Comparison of ENCODE assay signal across 23 cellular contexts in genomic region chr1:243716901-243717300, GRCh38.
A peak's percentile ranks its signal among the peaks of the same experiment; 100 is the strongest.
DNase-seq lines count a peak whose midpoint lies in the region; ATAC-seq and TF ChIP-seq lines count a peak whose summit lies in the region.
"Had no signal": no experiment of that assay in that cellular context is flagged by ENCODE, and none has a peak within 500 bp of the region (broad histone marks: within the 10 kb centered on the region; RNA-seq: fewer than 3 reads in every experiment).

No MANE protein-coding gene starts in this region.

- H3K36me3 Mint-ChIP-seq in HFFc6 (ENCODE audit: low read depth) (peaks cover 10% of the 10 kb centered on the region), WTC11 (no peaks in the 10 kb centered on the region), glutamatergic neuron (ENCODE audit: unreplicated experiment) (no peaks in the 10 kb centered on the region)

- intact Hi-C loops in left ventricle myocardium inferior (cut with micrococcal nuclease), result no loop called here

- POLR2A ChIA-PET in WTC11 (lab: Charles Lee), result no interaction called here

- H3K9me3 ChIP-seq in left ventricle myocardium inferior (replicated peaks), result no peaks in the 10 kb centered on the region
- H3K9me3 ChIP-seq: colonic mucosa, stomach, tibial nerve had no signal

- TF ChIP-seq CTCF in HFFc6 (IDR thresholded peaks at IDR 0.05) (no peak), WTC11 (IDR thresholded peaks at IDR 0.05) (no peak), glutamatergic neuron (IDR thresholded peaks at IDR 0.05; ENCODE audit: partially characterized antibody, unreplicated experiment) (no peak), left ventricle myocardium inferior (IDR thresholded peaks at IDR 0.05; ENCODE audit: borderline replicate concordance) (no peak)

- peak; percentile 53 for DNase-seq in EL
- no peak for DNase-seq in HFFc6
- DNase-seq in WTC11 (ENCODE audit: low spot score), result no peak
- DNase-seq in glutamatergic neuron, result no peak
- DNase-seq in left ventricle myocardium inferior, result no peak
- DNase-seq in mesenteric fat pad (ENCODE audit: low spot score), result no peak
- DNase-seq in superior temporal gyrus (ENCODE audit: extremely low spot score), result no peak
- DNase-seq: ACHN; activated CD4-positive, alpha-beta T cell treated with anti-CD3 and anti-CD28 coated beads, Interleukin-2, amount 50 U/mL, for 4 hours; colonic mucosa; COR-L47; effector memory CD4-positive, alpha-beta T cell; kidney; NCI-H1092; NCI-H2029; NCI-H748 treated with DMSO at 0.1 percent for 48 hours; stomach had no signal

- no peaks in the 10 kb centered on the region for H3K36me3 ChIP-seq in left ventricle myocardium inferior
- H3K36me3 ChIP-seq: colonic mucosa, stomach, tibial nerve had no signal

- H3K27ac ChIP-seq in left ventricle myocardium inferior (replicated peaks), result no peak overlapping the region
- H3K27ac ChIP-seq: colonic mucosa, stomach, tibial nerve had no signal

- H3K4me3 ChIP-seq in left ventricle myocardium inferior, result no peak overlapping the region
- H3K4me3 ChIP-seq: colonic mucosa, lung, stomach, tibial nerve had no signal

- ATAC-seq in WTC11 (peak; percentile 67), GM18861 (IDR thresholded peaks at IDR 0.05; ENCODE audit: unreplicated experiment) (no peak)
- ATAC-seq: activated naive CD4-positive, alpha-beta T cell treated with anti-CD3 and anti-CD28 coated beads, Interleukin-2, amount 50 U/mL, for 72 hours; HepG2 had no signal

- H3K27me3 Mint-ChIP-seq in HFFc6 (ENCODE audit: insufficient read depth) (no peaks in the 10 kb centered on the region), WTC11 (ENCODE audit: low read depth) (no peaks in the 10 kb centered on the region), glutamatergic neuron (ENCODE audit: unreplicated experiment) (peaks cover 14% of the 10 kb centered on the region)

- peaks cover 95% of the 10 kb centered on the region for H3K4me1 Mint-ChIP-seq in HFFc6 (ENCODE audit: low read depth)
- peaks cover 61% of the 10 kb centered on the region for H3K4me1 Mint-ChIP-seq in WTC11
- peaks cover 57% of the 10 kb centered on the region for H3K4me1 Mint-ChIP-seq in glutamatergic neuron (ENCODE audit: low read depth, unreplicated experiment)

- CTCF ChIA-PET in WTC11 (lab: Charles Lee), result no interaction called here

- H3K9me3 Mint-ChIP-seq in HFFc6 (no peaks in the 10 kb centered on the region), WTC11 (no peaks in the 10 kb centered on the region; the same call in 1 of the 2 replicates), glutamatergic neuron (ENCODE audit: unreplicated experiment) (peaks cover 13% of the 10 kb centered on the region)
- H3K9me3 Mint-ChIP-seq: activated T-helper 2 cell treated with anti-CD3 and anti-CD28 coated beads, Interferon-gamma antibody, Interleukin-2, Interleukin-4, amounts not matched to agents 10 μg/mL and 5 μg/mL and 100 μg/mL, durations not matched to agents 14 hours and 24 hours and 36 hours had no signal

- peaks cover 37% of the 10 kb centered on the region for H3K4me1 ChIP-seq in left ventricle myocardium inferior
- H3K4me1 ChIP-seq: colonic mucosa had no signal

- no peaks in the 10 kb centered on the region for H3K27me3 ChIP-seq in left ventricle myocardium inferior (ENCODE audit: low read depth)
- H3K27me3 ChIP-seq: colonic mucosa, stomach, tibial nerve had no signal

- peak overlapping the region; percentile 78 for H3K27ac Mint-ChIP-seq in HFFc6
- H3K27ac Mint-ChIP-seq in WTC11, result peak overlapping the region; percentile 59; the same call in 1 of the 2 replicates
- H3K27ac Mint-ChIP-seq in glutamatergic neuron (ENCODE audit: unreplicated experiment), result peak overlapping the region; percentile 68
- H3K27ac Mint-ChIP-seq: activated T-helper 2 cell treated with anti-CD3 and anti-CD28 coated beads, Interferon-gamma antibody, Interleukin-2, Interleukin-4, amounts not matched to agents 10 μg/mL and 5 μg/mL and 100 μg/mL, durations not matched to agents 14 hours and 24 hours and 36 hours had no signal

- peak overlapping the region; percentile 38 for H3K4me3 Mint-ChIP-seq in HFFc6
- no peak overlapping the region for H3K4me3 Mint-ChIP-seq in WTC11
- H3K4me3 Mint-ChIP-seq in glutamatergic neuron (ENCODE audit: unreplicated experiment), result no peak overlapping the region

TF ChIP-seq in WTC11, 78 proteins besides CTCF, POLR2A, EP300 and RAD21:
- TF ChIP-seq FOXP4 (CRISPR knock-in tag; IDR thresholded peaks at IDR 0.05) (no peak), E2F1 (CRISPR knock-in tag; IDR thresholded peaks at IDR 0.05) (no peak), GABPB1 (CRISPR knock-in tag; IDR thresholded peaks at IDR 0.05) (no peak), ATF3 (CRISPR knock-in tag; conservative IDR thresholded peaks at IDR 0.05) (no peak), GTF2I (CRISPR knock-in tag; conservative IDR thresholded peaks at IDR 0.05) (no peak), CREB1 (CRISPR knock-in tag; IDR thresholded peaks at IDR 0.05) (no peak), ETV6 (CRISPR knock-in tag; IDR thresholded peaks at IDR 0.05) (no peak), ZNF232 (CRISPR knock-in tag; IDR thresholded peaks at IDR 0.05) (no peak), ATF1 (CRISPR knock-in tag; IDR thresholded peaks at IDR 0.05) (no peak), CBFB (CRISPR knock-in tag; IDR thresholded peaks at IDR 0.05; ENCODE audit: low read depth) (no peak), NR2C2 (CRISPR knock-in tag; IDR thresholded peaks at IDR 0.05) (no peak), ATF2 (CRISPR knock-in tag; IDR thresholded peaks at IDR 0.05; ENCODE audit: borderline replicate concordance, low read depth) (no peak)
